In the genomic region with DNA sequence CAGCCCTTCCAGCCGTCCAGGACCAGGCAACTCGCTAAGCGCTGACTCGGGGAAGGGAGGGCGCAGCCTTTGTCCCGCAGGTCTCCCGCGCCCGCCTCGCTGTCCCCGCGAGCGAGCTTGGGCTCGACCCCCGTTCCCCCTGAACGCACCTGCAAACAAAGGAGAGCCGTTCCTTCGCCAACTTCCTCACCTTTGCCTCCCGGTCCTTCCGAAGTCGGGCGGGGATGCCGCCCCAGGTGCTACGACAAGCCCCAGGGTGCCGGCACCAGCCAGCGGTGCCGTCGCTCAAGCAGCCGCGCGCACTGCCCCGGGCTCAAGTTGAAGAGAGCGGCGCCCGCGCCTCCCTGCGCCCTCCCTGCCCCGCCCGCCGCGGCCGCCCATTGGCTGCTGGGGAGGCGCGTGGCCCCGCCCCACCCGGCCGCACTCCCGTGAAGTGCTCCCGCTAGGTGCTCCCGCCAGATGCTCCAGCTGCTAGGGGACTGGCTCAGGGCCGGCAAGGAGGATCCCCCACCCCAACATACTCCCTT, we compare ENCODE assay signal across 8 cellular contexts.
DNase-seq lines count a peak whose midpoint lies in the region; ATAC-seq, FAIRE-seq and TF ChIP-seq lines count a peak whose summit lies in the region.

No MANE protein-coding gene starts in this region.

- CTCF ChIA-PET in SK-N-SH (lab: Yijun Ruan, JAX), result interaction anchor here (0.9 to 2.5 kb wide), 4 partner anchors 10 to 71 kb away, joined by 3 to 16 read pairs (median 4); no protein-coding TSS in a partner anchor

- no peak for TF ChIP-seq CTCF in SK-N-SH (IDR thresholded peaks at IDR 0.05)

- H3K4me3 ChIP-seq in HUES6 (ENCODE audit: low read depth, low read length) (peak overlapping the region; percentile 81), SK-N-SH (ENCODE audit: low read depth in 2 of 2, low read length in 1 of 2) (peak overlapping the region in 1 of 2 experiments; percentile 48; a peak in 2 of 4 replicates), iPS-18a (ENCODE audit: low read length) (peak overlapping the region; percentile 92), small intestine (ENCODE audit: low read depth in 1 of 2, low read length in 2 of 2) (peak overlapping the region; percentile 5 to 40), Karpas-422 (ENCODE audit: low read length) (no peak overlapping the region)

- peak; percentile 94 for ATAC-seq in GM21360 (IDR thresholded peaks at IDR 0.05; ENCODE audit: unreplicated experiment)

- H3F3A ChIP-seq in SK-N-SH (replicated peaks; ENCODE audit: insufficient read depth), result peaks cover 2% of the 10 kb centered on the region

- H2AFZ ChIP-seq in SK-N-SH (ENCODE audit: low read depth) (no peak overlapping the region), Karpas-422 (ENCODE audit: low read length) (no peak overlapping the region)

- POLR2A ChIA-PET in SK-N-SH (lab: Yijun Ruan, JAX), result interaction anchor here (0.6 kb wide), 1 partner anchor 366 kb away, joined by 3 read pairs; no protein-coding TSS in a partner anchor

- H3K4me1 ChIP-seq in HUES6 (ENCODE audit: control insufficient read depth, insufficient read depth, low read length), result peaks cover 7% of the 10 kb centered on the region; the same call in 1 of the 2 replicates
- H3K4me1 ChIP-seq in SK-N-SH (ENCODE audit: control insufficient read depth in 1 of 2, insufficient read depth in 2 of 2, low read depth in 1 of 2, low read length in 1 of 2), result no peaks in the 10 kb centered on the region; a peak in 1 of 4 replicates
- H3K4me1 ChIP-seq in iPS-18a (ENCODE audit: control insufficient read depth, low read depth, low read length), result peaks cover 3% of the 10 kb centered on the region
- H3K4me1 ChIP-seq in small intestine (ENCODE audit: control insufficient read depth in 2 of 2, insufficient read depth in 1 of 2, low read depth in 1 of 2, low read length in 1 of 2), result peaks cover 0 to 3% of the 10 kb centered on the region in 2 donors
- H3K4me1 ChIP-seq in Karpas-422 (ENCODE audit: low read length), result no peaks in the 10 kb centered on the region

- no peak overlapping the region for H3K4me2 ChIP-seq in SK-N-SH
- H3K4me2 ChIP-seq in Karpas-422 (ENCODE audit: low read depth, low read length, poor library complexity, severe bottlenecking), result no peak overlapping the region

- 28% methylated on average over 25 of the region's 51 CpGs for WGBS in SK-N-SH (ENCODE audit: low lambda C conversion rate)
- 20 to 59% (median 53%) methylated on average over 31 to 51 of the region's 51 CpGs for WGBS in small intestine, 3 donors

- H3K27me3 ChIP-seq in HUES6 (ENCODE audit: control insufficient read depth, insufficient read depth, low read length) (peaks cover 6% of the 10 kb centered on the region; the same call in 1 of the 2 replicates), SK-N-SH (ENCODE audit: insufficient read depth) (no peaks in the 10 kb centered on the region), iPS-18a (ENCODE audit: control insufficient read depth, insufficient read depth, low read length) (no peaks in the 10 kb centered on the region), small intestine (ENCODE audit: control insufficient read depth in 2 of 2, insufficient read depth in 2 of 2, low read length in 2 of 2) (no peaks in the 10 kb centered on the region), Karpas-422 (ENCODE audit: low read length) (no peaks in the 10 kb centered on the region)

- TF ChIP-seq RAD21 in SK-N-SH (IDR thresholded peaks at IDR 0.05; ENCODE audit: low read length), result no peak

- TF ChIP-seq EP300 in SK-N-SH (IDR thresholded peaks at IDR 0.05; ENCODE audit: borderline replicate concordance in 1 of 2, low read depth in 1 of 2, low read length in 1 of 2), result no peak

- no peaks in the 10 kb centered on the region for H4K20me1 ChIP-seq in SK-N-SH (ENCODE audit: insufficient read depth)
- H4K20me1 ChIP-seq in Karpas-422 (ENCODE audit: insufficient read depth, low read depth, low read length), result no peaks in the 10 kb centered on the region

- H3K9me2 ChIP-seq in SK-N-SH (no peaks in the 10 kb centered on the region), Karpas-422 (replicated peaks; ENCODE audit: insufficient read depth, low read length) (no peaks in the 10 kb centered on the region)

- H3K9ac ChIP-seq in HUES6 (ENCODE audit: low read length), result peak overlapping the region; percentile 80
- H3K9ac ChIP-seq in SK-N-SH, result no peak overlapping the region
- peak overlapping the region; percentile 95 for H3K9ac ChIP-seq in iPS-18a (ENCODE audit: low read length)
- H3K9ac ChIP-seq in Karpas-422 (ENCODE audit: low read length), result no peak overlapping the region

- peak; percentile 82 for DNase-seq in COR-L47 (lab: John Stamatoyannopoulos, UW)
- peak; percentile 96 for DNase-seq in SK-N-SH
- DNase-seq in astrocyte of the hippocampus (ENCODE audit: low read depth, low spot score), result peak; percentile 82
- DNase-seq in small intestine, result peak; percentile 19
- no peak for DNase-seq in Karpas-422

- H3K79me2 ChIP-seq in SK-N-SH (ENCODE audit: insufficient read depth), result no peaks in the 10 kb centered on the region; the same call in 1 of the 2 replicates
- no peaks in the 10 kb centered on the region for H3K79me2 ChIP-seq in Karpas-422 (ENCODE audit: low read length)

- H3K27ac ChIP-seq in HUES6 (ENCODE audit: low read depth, low read length) (peak overlapping the region; percentile 15; the same call in 1 of the 2 replicates), SK-N-SH (ENCODE audit: low read depth in 2 of 2, low read length in 1 of 2) (peak overlapping the region in 1 of 2 experiments; percentile 24; a peak in 1 of 4 replicates), iPS-18a (ENCODE audit: low read length) (peak overlapping the region; percentile 89), small intestine (ENCODE audit: low read depth in 1 of 2, low read length in 1 of 2) (no peak overlapping the region), Karpas-422 (ENCODE audit: low read length) (no peak overlapping the region)

- no peak for FAIRE-seq in small intestine (lab: Jason Lieb, UNC)

- H3K9me3 ChIP-seq in HUES6 (ENCODE audit: control insufficient read depth, insufficient read depth, low read depth, low read length) (no peaks in the 10 kb centered on the region), SK-N-SH (no peaks in the 10 kb centered on the region), iPS-18a (ENCODE audit: control insufficient read depth, low read depth, low read length) (no peaks in the 10 kb centered on the region), small intestine (ENCODE audit: control insufficient read depth, low read depth) (no peaks in the 10 kb centered on the region), Karpas-422 (ENCODE audit: low read length) (no peaks in the 10 kb centered on the region)

- H3K36me3 ChIP-seq in HUES6 (ENCODE audit: control insufficient read depth, insufficient read depth, low read length), result 0 out of 2 replicates have a peak, but pooled peaks cover 3% of the 10 kb centered on the region
- H3K36me3 ChIP-seq in SK-N-SH (replicated peaks in 1 of 2; ENCODE audit: control insufficient read depth in 1 of 2, insufficient read depth in 2 of 2, low read length in 1 of 2), result peaks cover 0 to 15% of the 10 kb centered on the region in 2 experiments
- peaks cover 10% of the 10 kb centered on the region for H3K36me3 ChIP-seq in iPS-18a (ENCODE audit: control insufficient read depth, low read depth, low read length)
- no peaks in the 10 kb centered on the region for H3K36me3 ChIP-seq in small intestine (ENCODE audit: control insufficient read depth in 2 of 2, insufficient read depth in 2 of 2, low read length in 2 of 2)
- H3K36me3 ChIP-seq in Karpas-422 (ENCODE audit: insufficient read depth, low read length), result no peaks in the 10 kb centered on the region

TF ChIP-seq in SK-N-SH, 30 proteins besides CTCF, POLR2A, EP300 and RAD21:
- TF ChIP-seq, protein P1, sequence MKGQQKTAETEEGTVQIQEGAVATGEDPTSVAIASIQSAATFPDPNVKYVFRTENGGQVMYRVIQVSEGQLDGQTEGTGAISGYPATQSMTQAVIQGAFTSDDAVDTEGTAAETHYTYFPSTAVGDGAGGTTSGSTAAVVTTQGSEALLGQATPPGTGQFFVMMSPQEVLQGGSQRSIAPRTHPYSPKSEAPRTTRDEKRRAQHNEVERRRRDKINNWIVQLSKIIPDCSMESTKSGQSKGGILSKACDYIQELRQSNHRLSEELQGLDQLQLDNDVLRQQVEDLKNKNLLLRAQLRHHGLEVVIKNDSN (IDR thresholded peaks at IDR 0.05; ENCODE audit: borderline replicate concordance, low read depth), result 0 out of 2 replicates have a peak, but pooled peaks have one; percentile 24
- TF ChIP-seq, protein P2, sequence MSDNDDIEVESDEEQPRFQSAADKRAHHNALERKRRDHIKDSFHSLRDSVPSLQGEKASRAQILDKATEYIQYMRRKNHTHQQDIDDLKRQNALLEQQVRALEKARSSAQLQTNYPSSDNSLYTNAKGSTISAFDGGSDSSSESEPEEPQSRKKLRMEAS (IDR thresholded peaks at IDR 0.05; ENCODE audit: low read depth), result no peak
- TF ChIP-seq RCOR1 (IDR thresholded peaks at IDR 0.05; ENCODE audit: low read length), result 0 out of 2 replicates have a peak, but pooled peaks have one; percentile 27

Comparison
In these comparisons a context has a peak if more than half of its experiments do, and no peak if none do; other contexts are left out.
1. H3K27ac ChIP-seq: peak in HUES6 (single experiment) and iPS-18a (single experiment); none in small intestine (0 of 2) and Karpas-422 (single experiment).
2. H3K9ac ChIP-seq: peak in HUES6 (single experiment) and iPS-18a (single experiment); none in SK-N-SH (single experiment) and Karpas-422 (single experiment).